Comparison of ENCODE assay signal across 14 cellular contexts in the genomic region with DNA sequence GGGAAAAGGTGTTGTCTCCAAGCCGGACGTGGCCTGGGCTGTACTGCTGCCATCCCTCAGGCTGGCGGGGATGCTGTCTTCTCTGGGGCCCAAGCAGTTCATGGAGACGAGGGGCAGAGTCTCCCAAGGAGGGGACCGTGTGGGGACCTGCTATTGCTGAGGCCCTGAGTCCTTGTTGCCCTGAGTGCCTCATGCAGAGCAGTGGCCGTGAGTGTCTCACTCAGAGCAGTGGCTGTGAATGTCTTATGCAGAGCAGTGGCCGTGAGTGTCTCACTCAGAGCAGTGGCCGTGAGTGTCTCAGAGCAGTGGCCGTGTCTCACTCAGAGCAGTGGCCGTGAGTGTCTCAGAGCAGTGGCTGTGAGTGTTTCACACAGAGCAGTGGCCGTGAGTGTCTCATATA. TPM values are rescaled to one million over a fixed set of nuclear protein-coding genes. Genes with fewer than 3 reads are reported as not detected.
DNase-seq lines count a peak whose midpoint lies in the region; ATAC-seq and TF ChIP-seq lines count a peak whose summit lies in the region.
"Had no signal": no experiment of that assay in that cellular context is flagged by ENCODE, and none has a peak within 500 bp of the region (broad histone marks: within the 10 kb centered on the region; RNA-seq: fewer than 3 reads in every experiment).

No MANE protein-coding gene starts in this region.

- H3K4me1 ChIP-seq in thyroid gland: no peaks in the 10 kb centered on the region
- H3K4me1 ChIP-seq: adrenal gland, HAP-1 had no signal

- no peak for TF ChIP-seq CTCF in thyroid gland (IDR thresholded peaks at IDR 0.05)

- H3K4me3 ChIP-seq in thyroid gland (replicated peaks in 1 of 3): no peak overlapping the region
- H3K4me3 ChIP-seq: adrenal gland, HAP-1 had no signal

- H3K27me3 ChIP-seq in thyroid gland: no peaks in the 10 kb centered on the region
- H3K27me3 ChIP-seq: adrenal gland had no signal

- CTCF ChIA-PET in T-cell (lab: Charles Lee): no interaction called here

- H3K27ac Mint-ChIP-seq in T-helper 1 cell treated with Interleukin-12 subunit alpha and Interleukin-12 subunit beta and Interleukin-4 antibody, amounts not matched to agents 30 μg/mL and 1 μg/mL, for 36 hours: peak overlapping the region; percentile 93
- peak overlapping the region; percentile 95 to 98 for H3K27ac Mint-ChIP-seq in T-cell
- H3K27ac Mint-ChIP-seq in activated naive CD8-positive, alpha-beta T cell treated with anti-CD3 and anti-CD28 coated beads, Interleukin-2, amount 10 ng/mL, durations not matched to agents 7 days and 5 days: peak overlapping the region; percentile 97

- H3K36me3 Mint-ChIP-seq in T-helper 1 cell treated with Interleukin-12 subunit alpha and Interleukin-12 subunit beta and Interleukin-4 antibody, amounts not matched to agents 30 μg/mL and 1 μg/mL, for 36 hours (ENCODE audit: low read depth): peaks cover 3% of the 10 kb centered on the region
- H3K36me3 Mint-ChIP-seq in T-cell: no peaks in the 10 kb centered on the region
- peaks cover 3% of the 10 kb centered on the region for H3K36me3 Mint-ChIP-seq in activated naive CD8-positive, alpha-beta T cell treated with anti-CD3 and anti-CD28 coated beads, Interleukin-2, amount 10 ng/mL, durations not matched to agents 7 days and 5 days

- H3K4me3 Mint-ChIP-seq in T-helper 1 cell treated with Interleukin-12 subunit alpha and Interleukin-12 subunit beta and Interleukin-4 antibody, amounts not matched to agents 30 μg/mL and 1 μg/mL, for 36 hours: peak overlapping the region; percentile 83
- peak overlapping the region; percentile 82 to 89 (median 89) for H3K4me3 Mint-ChIP-seq in T-cell
- H3K4me3 Mint-ChIP-seq in activated naive CD8-positive, alpha-beta T cell treated with anti-CD3 and anti-CD28 coated beads, Interleukin-2, amount 10 ng/mL, durations not matched to agents 7 days and 5 days: peak overlapping the region; percentile 88

- peaks cover 18% of the 10 kb centered on the region for H3K4me1 Mint-ChIP-seq in T-helper 1 cell treated with Interleukin-12 subunit alpha and Interleukin-12 subunit beta and Interleukin-4 antibody, amounts not matched to agents 30 μg/mL and 1 μg/mL, for 36 hours (ENCODE audit: low read depth)
- H3K4me1 Mint-ChIP-seq in T-cell: peaks cover 30 to 34% (median 33%) of the 10 kb centered on the region in 3 donors
- H3K4me1 Mint-ChIP-seq in activated naive CD8-positive, alpha-beta T cell treated with anti-CD3 and anti-CD28 coated beads, Interleukin-2, amount 10 ng/mL, durations not matched to agents 7 days and 5 days: peaks cover 12% of the 10 kb centered on the region

- H3K9me3 ChIP-seq in thyroid gland: no peaks in the 10 kb centered on the region
- H3K9me3 ChIP-seq: adrenal gland, Caco-2, HAP-1 had no signal

- POLR2A ChIA-PET in T-cell (lab: Charles Lee): no interaction called here
- POLR2A ChIA-PET in activated naive CD8-positive, alpha-beta T cell treated with anti-CD3 and anti-CD28 coated beads, Interleukin-2, amount 10 ng/mL, durations not matched to agents 7 days and 5 days (lab: Charles Lee): no interaction called here

- ATAC-seq in T-cell (replicated peaks in 1 of 4) (peak in 3 of 4 experiments; percentile 15 to 16 (median 15)), GM21526 (IDR thresholded peaks at IDR 0.05; ENCODE audit: low FRiP score, unreplicated experiment) (no peak), HG03469 (IDR thresholded peaks at IDR 0.05; ENCODE audit: unreplicated experiment) (no peak)
- no peak for ATAC-seq in activated naive CD8-positive, alpha-beta T cell treated with anti-CD3 and anti-CD28 coated beads, Interleukin-2, amount 10 ng/mL, durations not matched to agents 7 days and 5 days (ENCODE audit: low read depth)

- intact Hi-C loops in thyroid gland (cut with DNase I): no loop called here

- 84 to 89% methylated on average over 6 to 9 of the region's 11 CpGs for WGBS in thyroid gland, 2 donors

- DNase-seq in T-helper 1 cell: no peak
- no peak for DNase-seq in T-cell
- no peak for DNase-seq in activated naive CD8-positive, alpha-beta T cell treated with anti-CD3 and anti-CD28 coated beads, Interleukin-2, amount 10 ng/mL, durations not matched to agents 7 days and 5 days
- DNase-seq in stimulated activated CD8-positive, alpha-beta memory T cell treated with anti-CD3 and anti-CD28 coated beads, Interleukin-4, amount 100 ng/mL, for 48 hours: peak; percentile 40
- no peak for DNase-seq in thyroid gland
- DNase-seq: Caco-2; mesendoderm; NK-92 treated with Interleukin-12 subunit alpha and Interleukin-12 subunit beta, amount 100 ng/mL, for 24 hours had no signal

- TF ChIP-seq POLR2A in thyroid gland (IDR thresholded peaks at IDR 0.05): no peak

- peaks cover 11 to 20% of the 10 kb centered on the region in 2 donors for H3K36me3 ChIP-seq in thyroid gland
- H3K36me3 ChIP-seq: HAP-1 had no signal

- no peaks in the 10 kb centered on the region for H3K9me3 Mint-ChIP-seq in T-helper 1 cell treated with Interleukin-12 subunit alpha and Interleukin-12 subunit beta and Interleukin-4 antibody, amounts not matched to agents 30 μg/mL and 1 μg/mL, for 36 hours
- H3K9me3 Mint-ChIP-seq in T-cell: no peaks in the 10 kb centered on the region
- no peaks in the 10 kb centered on the region for H3K9me3 Mint-ChIP-seq in activated naive CD8-positive, alpha-beta T cell treated with anti-CD3 and anti-CD28 coated beads, Interleukin-2, amount 10 ng/mL, durations not matched to agents 7 days and 5 days

- H3K27me3 Mint-ChIP-seq in T-helper 1 cell treated with Interleukin-12 subunit alpha and Interleukin-12 subunit beta and Interleukin-4 antibody, amounts not matched to agents 30 μg/mL and 1 μg/mL, for 36 hours (ENCODE audit: low read depth): no peaks in the 10 kb centered on the region
- H3K27me3 Mint-ChIP-seq in T-cell: no peaks in the 10 kb centered on the region
- H3K27me3 Mint-ChIP-seq in activated naive CD8-positive, alpha-beta T cell treated with anti-CD3 and anti-CD28 coated beads, Interleukin-2, amount 10 ng/mL, durations not matched to agents 7 days and 5 days: no peaks in the 10 kb centered on the region

- no peak overlapping the region for H3K27ac ChIP-seq in thyroid gland
- H3K27ac ChIP-seq: 22Rv1, adrenal gland had no signal

RNA-seq across cellular contexts. Expression of gene GRAMD4, which starts 54.7 kb away (rescaled TPM):
- 10 to 100 TPM in 4 of 5 donors, 1 to 10 TPM in 1; 8.8 to 24.3 (median 22.9) TPM for total RNA-seq in T-cell
- total RNA-seq in activated naive CD8-positive, alpha-beta T cell treated with anti-CD3 and anti-CD28 coated beads, Interleukin-2, amount 10 ng/mL, durations not matched to agents 7 days and 5 days: 10 to 100 TPM; 20.2 to 23.2 TPM
- total RNA-seq in thyroid gland: 100 to 1,000 TPM in 1 of 4 donors, 10 to 100 TPM in 3; 33.5 to 193 (median 62.1) TPM

Comparison
In these comparisons a context has a peak if more than half of its experiments do, and no peak if none do; other contexts are left out.
1. ATAC-seq: peak in T-cell (3 of 4); none in activated naive CD8-positive, alpha-beta T cell treated with anti-CD3 and anti-CD28 coated beads, Interleukin-2, amount 10 ng/mL, durations not matched to agents 7 days and 5 days (single experiment), GM21526 (single experiment) and HG03469 (single experiment).
2. Peak in every context shown above with its lines, with median percentiles within 50 percentile points of each other: H3K27ac Mint-ChIP-seq and H3K4me3 Mint-ChIP-seq.